In genomic region chr19:2095338-2095938, GRCh38 we compare ENCODE assay signal across 8 cellular contexts. TPM values are rescaled to one million over a fixed set of nuclear protein-coding genes. Genes with fewer than 3 reads are reported as not detected.
DNase-seq lines count a peak whose midpoint lies in the region; ATAC-seq and TF ChIP-seq lines count a peak whose summit lies in the region.

No MANE protein-coding gene starts in this region.

- peak overlapping the region; percentile 53 for H3K4me3 ChIP-seq in cardiac muscle cell
- H3K4me3 ChIP-seq in astrocyte of the spinal cord (ENCODE audit: low read depth, low read length) = peak overlapping the region; percentile 74
- peak overlapping the region; percentile 60 for H3K4me3 ChIP-seq in urinary bladder (ENCODE audit: low read depth, low read length)

- H3K36me3 ChIP-seq in cardiac muscle cell (no peaks in the 10 kb centered on the region), urinary bladder (ENCODE audit: insufficient read depth) (no peaks in the 10 kb centered on the region)

- peaks cover 10% of the 10 kb centered on the region for H3K36me3 Mint-ChIP-seq in memory B cell

- H3K4me3 Mint-ChIP-seq in memory B cell = peak overlapping the region; percentile 99

- TF ChIP-seq CTCF in cardiac muscle cell (IDR thresholded peaks at IDR 0.05; ENCODE audit: low read depth, low read length) (no peak), astrocyte of the spinal cord (IDR thresholded peaks at IDR 0.05; ENCODE audit: low read depth, low read length) (no peak)

- peaks cover 19% of the 10 kb centered on the region for H3K4me1 Mint-ChIP-seq in memory B cell

- ATAC-seq in left cardiac atrium (no peak), memory B cell (ENCODE audit: low read depth) (no peak), GM19397 (IDR thresholded peaks at IDR 0.05; ENCODE audit: unreplicated experiment) (no peak)

- in situ Hi-C loops in astrocyte of the spinal cord (cut with HindIII; ENCODE audit: low sequenced_read_pairs) = no loop called here

- H3K27ac ChIP-seq in cardiac muscle cell (peak overlapping the region; percentile 83), urinary bladder (ENCODE audit: low read depth) (peak overlapping the region; percentile 19)

- H3K4me1 ChIP-seq in cardiac muscle cell (ENCODE audit: low read depth) (peaks cover 4% of the 10 kb centered on the region), urinary bladder (ENCODE audit: insufficient read depth) (no peaks in the 10 kb centered on the region)

- no peaks in the 10 kb centered on the region for H3K27me3 Mint-ChIP-seq in memory B cell

- H3K9me3 Mint-ChIP-seq in memory B cell = no peaks in the 10 kb centered on the region

- DNase-seq in cardiac muscle cell (ENCODE audit: low read depth in 1 of 2, low spot score in 1 of 2) (no peak), left cardiac atrium (no peak), astrocyte of the spinal cord (ENCODE audit: low read depth, low spot score) (no peak), memory B cell (ENCODE audit: low spot score in 2 of 2) (no peak), NCI-H526 treated with DMSO at 0.1 percent for 48 hours (lab: John Stamatoyannopoulos, UW) (no peak), NCI-H187 treated with DMSO at 0.1 percent for 48 hours (lab: John Stamatoyannopoulos, UW) (no peak)

- H3K27me3 ChIP-seq in cardiac muscle cell = no peaks in the 10 kb centered on the region

- WGBS in urinary bladder = 57% methylated on average over 39 of the region's 39 CpGs

- intact Hi-C loops in left cardiac atrium (cut with DNase I) = no loop called here

- H3K9me3 ChIP-seq in cardiac muscle cell (ENCODE audit: low read depth) = no peaks in the 10 kb centered on the region

- H3K27ac Mint-ChIP-seq in memory B cell = peak overlapping the region; percentile 98

RNA-seq across cellular contexts. Expression of gene MOB3A, which starts 0.7 kb away (rescaled TPM):
- total RNA-seq in cardiac muscle cell = 15.1 and 17.4 TPM in 2 replicates
- polyA plus RNA-seq in cardiac muscle cell = 21.6 and 22.0 TPM in 2 replicates
- total RNA-seq in left cardiac atrium = 10 to 100 TPM; 24.9 to 28.6 TPM
- total RNA-seq in urinary bladder = 15.9 TPM
- polyA plus RNA-seq in urinary bladder = 40.1 TPM

RNA-seq across cellular contexts. Expression of gene IZUMO4, which starts 1.3 kb away (rescaled TPM):
- total RNA-seq in cardiac muscle cell = 10.5 and 11.6 TPM in 2 replicates
- polyA plus RNA-seq in cardiac muscle cell = 2.6 and 4.9 TPM in 2 replicates
- 1 to 10 TPM in 1 of 2 donors, under 1 TPM in 1; 0.89 to 2.3 TPM for total RNA-seq in left cardiac atrium
- total RNA-seq in urinary bladder = 1.5 TPM
- polyA plus RNA-seq in urinary bladder = 9.2 TPM

RNA-seq across cellular contexts. Expression of gene MKNK2, which starts 44.4 kb away (rescaled TPM):
- total RNA-seq in cardiac muscle cell = 72.5 and 76.6 TPM in 2 replicates
- 72.8 and 87.2 TPM in 2 replicates for polyA plus RNA-seq in cardiac muscle cell
- total RNA-seq in left cardiac atrium = 100 to 1,000 TPM; 127 to 174 TPM
- 21.5 TPM for total RNA-seq in urinary bladder
- 144 TPM for polyA plus RNA-seq in urinary bladder

RNA-seq across cellular contexts. Expression of gene AP3D1, which starts 55.9 kb away (rescaled TPM):
- total RNA-seq in cardiac muscle cell (118 and 125 TPM in 2 replicates), left cardiac atrium (100 to 1,000 TPM in 1 of 2 donors, 10 to 100 TPM in 1; 80.6 to 128 TPM), urinary bladder (48.9 TPM)
- polyA plus RNA-seq in cardiac muscle cell (112 and 115 TPM in 2 replicates), urinary bladder (87.8 TPM)
